In the genomic region with DNA sequence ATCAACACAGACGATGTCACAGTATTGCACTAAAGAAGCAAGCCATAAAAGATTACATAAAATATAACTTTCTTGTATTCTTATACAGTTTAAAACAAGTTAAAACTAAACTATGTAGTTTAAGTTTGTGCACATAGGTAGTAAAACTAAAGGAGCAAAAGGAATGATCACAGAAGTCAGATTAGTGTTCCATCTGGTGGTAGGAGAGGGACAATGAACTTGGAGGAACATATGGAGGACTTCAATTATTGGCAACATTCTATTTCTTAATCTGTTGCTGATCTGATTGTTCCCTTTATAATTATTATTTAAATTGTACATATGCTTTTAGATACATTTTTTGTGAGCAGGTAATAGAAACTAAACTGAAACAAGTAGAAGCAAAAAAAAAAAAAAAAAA, we compare ENCODE assay signal across 2 cellular contexts. TPM values are rescaled to one million over a fixed set of nuclear protein-coding genes. Genes with fewer than 3 reads are reported as not detected.
"Had no signal": no experiment of that assay in that cellular context is flagged by ENCODE, and none has a peak within 500 bp of the region (broad histone marks: within the 10 kb centered on the region; RNA-seq: fewer than 3 reads in every experiment).

No MANE protein-coding gene starts in this region.

RNA-seq across cellular contexts. Expression of gene CTAGE15, which starts 5.6 kb away (rescaled TPM):
- total RNA-seq: IMR-90 had no signal
- polyA plus RNA-seq: GM23338, IMR-90 had no signal

RNA-seq across cellular contexts. Expression of gene TCAF2, which starts 54.8 kb away (rescaled TPM):
- polyA plus RNA-seq: GM23338 had no signal
